In the genomic region with DNA sequence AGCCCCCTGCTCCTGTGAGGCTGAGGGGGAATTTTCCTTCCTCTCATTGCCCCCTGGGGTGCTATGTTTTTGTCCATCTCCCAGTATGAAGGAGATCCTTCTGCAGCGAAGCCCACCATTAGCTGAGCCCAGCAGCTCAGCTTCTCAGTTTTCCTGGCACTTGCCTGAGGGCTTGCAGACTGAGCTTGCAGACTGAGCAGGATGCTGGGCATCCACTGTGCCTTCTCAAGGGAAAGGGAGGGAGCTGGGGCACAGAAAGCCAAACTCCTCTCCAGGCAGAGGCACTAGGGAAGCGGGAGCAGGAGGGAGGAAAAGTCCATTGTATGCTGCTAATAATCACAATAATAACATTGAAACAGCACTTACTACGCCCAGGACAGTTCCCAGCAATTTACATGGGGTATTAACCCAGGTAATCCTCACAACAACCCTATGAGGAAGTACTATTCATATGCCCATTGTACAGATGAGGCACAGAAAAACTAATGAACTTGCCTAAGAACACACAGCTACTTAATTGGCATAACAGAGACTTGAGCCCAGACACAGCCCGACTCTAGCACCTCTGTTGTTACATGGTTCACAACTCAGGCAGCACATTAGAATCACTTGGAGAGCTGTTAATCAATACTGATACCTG, we compare ENCODE assay signal across 1 cellular context.
TF ChIP-seq lines count a peak whose summit lies in the region.

No MANE protein-coding gene starts in this region.

TF ChIP-seq in H1, 55 proteins besides CTCF, POLR2A, EP300 and RAD21:
- TF ChIP-seq POLR2AphosphoS5 (IDR thresholded peaks at IDR 0.05; ENCODE audit: low read depth, low read length) (no peak), KDM1A (IDR thresholded peaks at IDR 0.05; ENCODE audit: borderline replicate concordance, low read length) (peak; percentile 67; the same call in 1 of the 2 replicates)
